16 cellular contexts compared by ENCODE assay signal in genomic region chr1:8381618-8382017, GRCh38.
DNase-seq lines count a peak whose midpoint lies in the region; ATAC-seq and TF ChIP-seq lines count a peak whose summit lies in the region.
"Had no signal": no experiment of that assay in that cellular context is flagged by ENCODE, and none has a peak within 500 bp of the region (broad histone marks: within the 10 kb centered on the region; RNA-seq: fewer than 3 reads in every experiment).

No MANE protein-coding gene starts in this region.

- H3K4me3 ChIP-seq in dorsolateral prefrontal cortex: peak overlapping the region in 12 of 59 donors; percentile 4 to 44 (median 26)
- H3K4me3 ChIP-seq in thyroid gland (replicated peaks in 1 of 3): no peak overlapping the region
- H3K4me3 ChIP-seq in OCI-LY7 (ENCODE audit: low read depth, low read length, poor library complexity, severe bottlenecking): no peak overlapping the region
- H3K4me3 ChIP-seq: GM23248, mucosa of descending colon, SJCRH30, skin epidermis, thoracic aorta had no signal

- ATAC-seq in activated naive CD8-positive, alpha-beta T cell treated with anti-CD3 and anti-CD28 coated beads, Interleukin-2, amount 50 U/mL, for 24 hours: no peak
- ATAC-seq: effector memory CD8-positive, alpha-beta T cell; mucosa of descending colon had no signal

- peaks cover 63% of the 10 kb centered on the region for H3K4me1 Mint-ChIP-seq in activated naive CD8-positive, alpha-beta T cell treated with anti-CD3 and anti-CD28 coated beads, Interleukin-2, amount 50 U/mL, for 24 hours
- H3K4me1 Mint-ChIP-seq in activated naive CD8-positive, alpha-beta T cell treated with anti-CD3 and anti-CD28 coated beads for 36 hours: peaks cover 65% of the 10 kb centered on the region
- H3K4me1 Mint-ChIP-seq in mesothelial cell of epicardium: peaks cover 54% of the 10 kb centered on the region

- H3K4me1 ChIP-seq in thyroid gland (peaks cover 66 to 86% of the 10 kb centered on the region in 2 donors), OCI-LY7 (ENCODE audit: insufficient read depth, low read length, poor library complexity, severe bottlenecking) (peaks cover 13% of the 10 kb centered on the region)

- TF ChIP-seq CTCF in dorsolateral prefrontal cortex (IDR thresholded peaks at IDR 0.05 in 54 of 56, conservative IDR thresholded peaks at IDR 0.05 in 2 of 56; ENCODE audit: low read depth in 1 of 56, partially characterized antibody in 56 of 56) (no peak), mesothelial cell of epicardium (IDR thresholded peaks at IDR 0.05; ENCODE audit: unreplicated experiment) (no peak), thyroid gland (IDR thresholded peaks at IDR 0.05) (no peak), OCI-LY7 (conservative IDR thresholded peaks at IDR 0.05; ENCODE audit: low read length) (no peak)

- 22 to 41% methylated on average over 8 of the region's 8 CpGs for WGBS in thyroid gland, 2 donors

- no peak for DNase-seq in activated naive CD8-positive, alpha-beta T cell treated with anti-CD3 and anti-CD28 coated beads, Interleukin-2, amount 50 U/mL, for 24 hours
- no peak for DNase-seq in activated naive CD8-positive, alpha-beta T cell treated with anti-CD3 and anti-CD28 coated beads for 36 hours
- DNase-seq in dorsolateral prefrontal cortex (no peak), mesothelial cell of epicardium (ENCODE audit: low spot score in 2 of 2, unreplicated experiment in 2 of 2) (no peak), thyroid gland (peak; percentile 52 to 65), OCI-LY7 (ENCODE audit: low spot score) (no peak), SIG-M5 treated with dmso at 0.1 percent for 504 hours (lab: John Stamatoyannopoulos, UW; ENCODE audit: unreplicated experiment) (no peak), HT-29 (ENCODE audit: low spot score) (no peak)
- DNase-seq: activated CD8-positive, alpha-beta memory T cell treated with anti-CD3 and anti-CD28 coated beads, Interleukin-2, amount 50 U/mL, for 4 hours; effector memory CD8-positive, alpha-beta T cell; GM23248; mucosa of descending colon; NCI-H187 treated with DMSO at 0.1 percent for 48 hours; SJCRH30 had no signal

- no peaks in the 10 kb centered on the region for H3K9me3 Mint-ChIP-seq in activated naive CD8-positive, alpha-beta T cell treated with anti-CD3 and anti-CD28 coated beads, Interleukin-2, amount 50 U/mL, for 24 hours
- no peaks in the 10 kb centered on the region for H3K9me3 Mint-ChIP-seq in activated naive CD8-positive, alpha-beta T cell treated with anti-CD3 and anti-CD28 coated beads for 36 hours
- no peaks in the 10 kb centered on the region for H3K9me3 Mint-ChIP-seq in mesothelial cell of epicardium
- H3K9me3 Mint-ChIP-seq: effector memory CD8-positive, alpha-beta T cell had no signal

- H3K27ac ChIP-seq in dorsolateral prefrontal cortex: peak overlapping the region in 50 of 59 donors; percentile 5 to 83 (median 71)
- peak overlapping the region; percentile 42 to 78 (median 60) for H3K27ac ChIP-seq in thyroid gland
- no peak overlapping the region for H3K27ac ChIP-seq in OCI-LY7 (ENCODE audit: low read depth, low read length, poor library complexity, severe bottlenecking)
- H3K27ac ChIP-seq: GM23248, SJCRH30, thoracic aorta had no signal

- H3K4me2 ChIP-seq in OCI-LY7 (ENCODE audit: low read length): no peak overlapping the region

- H3K79me2 ChIP-seq in OCI-LY7 (ENCODE audit: insufficient read depth, low read depth, low read length): peaks cover 100% of the 10 kb centered on the region

- no peaks in the 10 kb centered on the region for H3K27me3 Mint-ChIP-seq in activated naive CD8-positive, alpha-beta T cell treated with anti-CD3 and anti-CD28 coated beads, Interleukin-2, amount 50 U/mL, for 24 hours
- H3K27me3 Mint-ChIP-seq in activated naive CD8-positive, alpha-beta T cell treated with anti-CD3 and anti-CD28 coated beads for 36 hours: no peaks in the 10 kb centered on the region
- H3K27me3 Mint-ChIP-seq in mesothelial cell of epicardium (ENCODE audit: low read depth): no peaks in the 10 kb centered on the region
- H3K27me3 Mint-ChIP-seq: effector memory CD8-positive, alpha-beta T cell had no signal

- no peaks in the 10 kb centered on the region for H3K9me2 ChIP-seq in OCI-LY7 (ENCODE audit: insufficient read depth, low read length)

- peaks cover 8% of the 10 kb centered on the region for H3K36me3 Mint-ChIP-seq in activated naive CD8-positive, alpha-beta T cell treated with anti-CD3 and anti-CD28 coated beads, Interleukin-2, amount 50 U/mL, for 24 hours (ENCODE audit: low read depth)
- H3K36me3 Mint-ChIP-seq in activated naive CD8-positive, alpha-beta T cell treated with anti-CD3 and anti-CD28 coated beads for 36 hours: peaks cover 29% of the 10 kb centered on the region
- H3K36me3 Mint-ChIP-seq in mesothelial cell of epicardium: peaks cover 3% of the 10 kb centered on the region

- POLR2A ChIA-PET in OCI-LY7 (lab: Charles Lee): interaction anchor here (1.1 kb wide), 1 partner anchor 14 kb away, joined by 6 read pairs; no protein-coding TSS in a partner anchor

- peak overlapping the region; percentile 54 for H3K27ac Mint-ChIP-seq in activated naive CD8-positive, alpha-beta T cell treated with anti-CD3 and anti-CD28 coated beads, Interleukin-2, amount 50 U/mL, for 24 hours
- no peak overlapping the region for H3K27ac Mint-ChIP-seq in activated naive CD8-positive, alpha-beta T cell treated with anti-CD3 and anti-CD28 coated beads for 36 hours
- H3K27ac Mint-ChIP-seq in mesothelial cell of epicardium: peak overlapping the region; percentile 72

- no TSS peak for BruUV-seq in OCI-LY7 (replicated peaks; lab: Mats Ljungman, UMichigan)

- no peak overlapping the region for H2AFZ ChIP-seq in OCI-LY7 (ENCODE audit: low read length)
- H2AFZ ChIP-seq: GM23248 had no signal

- no peak overlapping the region for H3K4me3 Mint-ChIP-seq in activated naive CD8-positive, alpha-beta T cell treated with anti-CD3 and anti-CD28 coated beads, Interleukin-2, amount 50 U/mL, for 24 hours
- no peak overlapping the region for H3K4me3 Mint-ChIP-seq in activated naive CD8-positive, alpha-beta T cell treated with anti-CD3 and anti-CD28 coated beads for 36 hours
- no peak overlapping the region for H3K4me3 Mint-ChIP-seq in mesothelial cell of epicardium
- H3K4me3 Mint-ChIP-seq: effector memory CD8-positive, alpha-beta T cell had no signal

- intact Hi-C loops in dorsolateral prefrontal cortex (cut with DNase I): loop anchor here in 1 of 2 donors (5.0 kb wide), 1 partner anchor 51 kb away; no protein-coding TSS in a partner anchor
- intact Hi-C loops in thyroid gland (cut with DNase I): no loop called here
- intact Hi-C loops in OCI-LY7 (cut with micrococcal nuclease; ENCODE audit: unreplicated experiment): no loop called here

- no peaks in the 10 kb centered on the region for H3K36me3 ChIP-seq in thyroid gland
- peaks cover 94% of the 10 kb centered on the region for H3K36me3 ChIP-seq in OCI-LY7 (ENCODE audit: insufficient read depth, low read length)
- H3K36me3 ChIP-seq: thoracic aorta had no signal

- TF ChIP-seq POLR2A in thyroid gland (IDR thresholded peaks at IDR 0.05): no peak

- CTCF ChIA-PET in OCI-LY7 (lab: Charles Lee; ENCODE audit: unreplicated experiment): no interaction called here

- H4K20me1 ChIP-seq in OCI-LY7 (ENCODE audit: insufficient read depth, low read length): peaks cover 58% of the 10 kb centered on the region

- H3K27me3 ChIP-seq in dorsolateral prefrontal cortex (no peaks in the 10 kb centered on the region), thyroid gland (no peaks in the 10 kb centered on the region)
- H3K27me3 ChIP-seq: SJCRH30 had no signal

- H3K9me3 ChIP-seq in thyroid gland: no peaks in the 10 kb centered on the region
- H3K9me3 ChIP-seq in OCI-LY7 (ENCODE audit: low read length): no peaks in the 10 kb centered on the region
- H3K9me3 ChIP-seq: mucosa of descending colon, SJCRH30, thoracic aorta had no signal

Comparison
In these comparisons a context has a peak if more than half of its experiments do, and no peak if none do; other contexts are left out.
1. DNase-seq: peak in thyroid gland (2 of 2); none in activated naive CD8-positive, alpha-beta T cell treated with anti-CD3 and anti-CD28 coated beads, Interleukin-2, amount 50 U/mL, for 24 hours (single experiment), activated naive CD8-positive, alpha-beta T cell treated with anti-CD3 and anti-CD28 coated beads for 36 hours (single experiment), dorsolateral prefrontal cortex (0 of 10), mesothelial cell of epicardium (0 of 2), OCI-LY7 (single experiment), SIG-M5 treated with dmso at 0.1 percent for 504 hours (single experiment) and HT-29 (single experiment).